In genomic region chr18:74060511-74061028, GRCh38 we compare ENCODE assay signal across 23 cellular contexts.
A peak's percentile ranks its signal among the peaks of the same experiment; 100 is the strongest.
DNase-seq lines count a peak whose midpoint lies in the region; ATAC-seq, FAIRE-seq and TF ChIP-seq lines count a peak whose summit lies in the region.
"Had no signal": no experiment of that assay in that cellular context is flagged by ENCODE, and none has a peak within 500 bp of the region (broad histone marks: within the 10 kb centered on the region; RNA-seq: fewer than 3 reads in every experiment).

No MANE protein-coding gene starts in this region.

- H3K9me3 ChIP-seq in OCI-LY1 (ENCODE audit: low read length) = no peaks in the 10 kb centered on the region
- H3K9me3 ChIP-seq in H1 (ENCODE audit: insufficient read depth in 2 of 2, low read depth in 1 of 2, low read length in 1 of 2) = no peaks in the 10 kb centered on the region
- H3K9me3 ChIP-seq: A549, Peyer's patch, SJCRH30 had no signal

- no peak overlapping the region for H3K4me3 Mint-ChIP-seq in stimulated activated naive CD8-positive, alpha-beta T cell treated with anti-CD3 and anti-CD28 coated beads, Interleukin-15, Interleukin-2, amounts not matched to agents 100 ng/mL and 50 ng/mL, for 24 hours
- no peak overlapping the region for H3K4me3 Mint-ChIP-seq in stimulated activated naive CD8-positive, alpha-beta T cell treated with anti-CD3 and anti-CD28 coated beads, Interleukin-15, amount 100 ng/mL, for 72 hours
- H3K4me3 Mint-ChIP-seq in activated naive CD4-positive, alpha-beta T cell treated with anti-CD3 and anti-CD28 coated beads for 36 hours = no peak overlapping the region
- H3K4me3 Mint-ChIP-seq: CD4-positive, alpha-beta T cell; T-cell had no signal

- intact Hi-C loops in activated naive CD4-positive, alpha-beta T cell treated with anti-CD3 and anti-CD28 coated beads for 36 hours (cut with micrococcal nuclease) = loop anchor here (5.0 to 10.0 kb wide), 3 partner anchors 537 to 1144 kb away; partner anchors contain the start of genes PTGR3 and ZNF407

- H3K4me3 ChIP-seq in OCI-LY1 (ENCODE audit: low read depth, low read length, poor library complexity, severe bottlenecking) (no peak overlapping the region), H1 (ENCODE audit: extremely low read depth in 1 of 4, insufficient read depth in 2 of 4, low read depth in 3 of 4, low read length in 4 of 4) (no peak overlapping the region)
- H3K4me3 ChIP-seq: A549, Peyer's patch, SJCRH30 had no signal

- H2BK15ac ChIP-seq in H1 (ENCODE audit: low read length) = no peak overlapping the region

- H3K27ac Mint-ChIP-seq in stimulated activated naive CD8-positive, alpha-beta T cell treated with anti-CD3 and anti-CD28 coated beads, Interleukin-15, Interleukin-2, amounts not matched to agents 100 ng/mL and 50 ng/mL, for 24 hours = peak overlapping the region; percentile 18
- H3K27ac Mint-ChIP-seq in stimulated activated naive CD8-positive, alpha-beta T cell treated with anti-CD3 and anti-CD28 coated beads, Interleukin-15, amount 100 ng/mL, for 72 hours = peak overlapping the region in 1 of 2 donors; percentile 45
- no peak overlapping the region for H3K27ac Mint-ChIP-seq in activated naive CD4-positive, alpha-beta T cell treated with anti-CD3 and anti-CD28 coated beads for 36 hours
- H3K27ac Mint-ChIP-seq: CD4-positive, alpha-beta T cell; T-cell had no signal

- H2BK120ac ChIP-seq in H1 (replicated peaks; ENCODE audit: low read depth, low read length) = no peak overlapping the region

- TF ChIP-seq CTCF in OCI-LY1 (IDR thresholded peaks at IDR 0.05; ENCODE audit: low read length) (no peak), H1 (IDR thresholded peaks at IDR 0.05; ENCODE audit: control extremely low read depth in 1 of 3, insufficient read depth in 1 of 3, low read depth in 1 of 3, low read length in 3 of 3) (no peak)

- H2AK5ac ChIP-seq in H1 (ENCODE audit: low read depth, low read length) = no peak overlapping the region

- CTCF ChIA-PET in H1 (lab: Charles Lee; ENCODE audit: partially characterized antibody) = interaction anchor here (1.1 to 1.3 kb wide), 4 partner anchors 11 to 92 kb away, joined by 3 to 5 read pairs (median 4); no protein-coding TSS in a partner anchor
- CTCF ChIA-PET in activated naive CD4-positive, alpha-beta T cell treated with anti-CD3 and anti-CD28 coated beads for 36 hours (lab: Charles Lee) = interaction anchor here (1.7 to 6.7 kb wide), 2 partner anchors 22 to 24 kb away, joined by 5 to 54 read pairs; no protein-coding TSS in a partner anchor

- H3K9me3 Mint-ChIP-seq in stimulated activated naive CD8-positive, alpha-beta T cell treated with anti-CD3 and anti-CD28 coated beads, Interleukin-15, Interleukin-2, amounts not matched to agents 100 ng/mL and 50 ng/mL, for 24 hours = no peaks in the 10 kb centered on the region
- H3K9me3 Mint-ChIP-seq in stimulated activated naive CD8-positive, alpha-beta T cell treated with anti-CD3 and anti-CD28 coated beads, Interleukin-15, amount 100 ng/mL, for 72 hours = peaks cover 11 to 20% of the 10 kb centered on the region in 2 donors
- peaks cover 8% of the 10 kb centered on the region for H3K9me3 Mint-ChIP-seq in activated naive CD4-positive, alpha-beta T cell treated with anti-CD3 and anti-CD28 coated beads for 36 hours

- H2BK5ac ChIP-seq in H1 (ENCODE audit: low read depth, low read length) = no peak overlapping the region

- no peaks in the 10 kb centered on the region for H3K9me2 ChIP-seq in OCI-LY1 (ENCODE audit: low read depth, low read length)

- H3F3A ChIP-seq in OCI-LY1 (ENCODE audit: insufficient read depth, low read length) = no peaks in the 10 kb centered on the region

- peak; percentile 39 for FAIRE-seq in H1 (lab: Jason Lieb, UNC)
- FAIRE-seq: A549, G401.6, GM18507, GM19239, H54 had no signal

- DNase-seq in stimulated activated naive CD8-positive, alpha-beta T cell treated with anti-CD3 and anti-CD28 coated beads, Interleukin-15, amount 100 ng/mL, for 72 hours = no peak
- DNase-seq in H1 (ENCODE audit: low read depth in 1 of 2, low spot score in 2 of 2) = no peak
- no peak for DNase-seq in C1 segment of cervical spinal cord (lab: John Stamatoyannopoulos, UW)
- DNase-seq in stimulated activated CD4-positive, alpha-beta T cell treated with anti-CD3 and anti-CD28 coated beads, Interleukin-4, amount 100 ng/mL, for 24 hours = no peak
- DNase-seq in NCI-H146 treated with DMSO at 0.1 percent for 48 hours (lab: John Stamatoyannopoulos, UW; ENCODE audit: unreplicated experiment) = no peak
- no peak for DNase-seq in activated naive CD4-positive, alpha-beta T cell treated with anti-CD3 and anti-CD28 coated beads for 36 hours
- DNase-seq: CD4-positive, alpha-beta T cell; COR-L47; IMR-90; MV-4-11; NCI-H1694 treated with DMSO at 0.1 percent for 48 hours; NCI-H2081 treated with DMSO at 0.1 percent for 48 hours; NCI-H510A; Peyer's patch; SJCRH30; T-cell had no signal

- H3K27me3 ChIP-seq in OCI-LY1 (ENCODE audit: insufficient read depth, low read length) (no peaks in the 10 kb centered on the region), H1 (replicated peaks in 1 of 4; ENCODE audit: control insufficient read depth in 3 of 4, extremely low read depth in 1 of 4, insufficient read depth in 3 of 4, low read length in 3 of 4) (no peaks in the 10 kb centered on the region)
- H3K27me3 ChIP-seq: Peyer's patch, SJCRH30 had no signal

- no peak overlapping the region for H3K4ac ChIP-seq in H1 (replicated peaks; ENCODE audit: insufficient read length, low read depth, low read length)

- peaks cover 37% of the 10 kb centered on the region for H3K4me1 Mint-ChIP-seq in stimulated activated naive CD8-positive, alpha-beta T cell treated with anti-CD3 and anti-CD28 coated beads, Interleukin-15, Interleukin-2, amounts not matched to agents 100 ng/mL and 50 ng/mL, for 24 hours (ENCODE audit: low read depth)
- H3K4me1 Mint-ChIP-seq in stimulated activated naive CD8-positive, alpha-beta T cell treated with anti-CD3 and anti-CD28 coated beads, Interleukin-15, amount 100 ng/mL, for 72 hours = peaks cover 48% of the 10 kb centered on the region
- peaks cover 36% of the 10 kb centered on the region for H3K4me1 Mint-ChIP-seq in activated naive CD4-positive, alpha-beta T cell treated with anti-CD3 and anti-CD28 coated beads for 36 hours (ENCODE audit: low read depth)

- no peaks in the 10 kb centered on the region for H3K23me2 ChIP-seq in H1 (ENCODE audit: low read depth, low read length)

- no peak for TF ChIP-seq POLR2A in H1 (IDR thresholded peaks at IDR 0.05; ENCODE audit: control extremely low read depth in 1 of 2, low read depth in 2 of 2, low read length in 2 of 2)

- no peak overlapping the region for H4K5ac ChIP-seq in H1 (ENCODE audit: insufficient read length, low read depth, low read length)

- peak overlapping the region; percentile 64 for H3K27ac ChIP-seq in OCI-LY1 (ENCODE audit: low read depth, low read length, poor library complexity, severe bottlenecking)
- H3K27ac ChIP-seq in H1 (ENCODE audit: low read depth, low read length) = no peak overlapping the region
- H3K27ac ChIP-seq: A549, Peyer's patch, SJCRH30 had no signal

- no peak overlapping the region for H3K9ac ChIP-seq in OCI-LY1 (ENCODE audit: low read length)
- H3K9ac ChIP-seq in H1 (replicated peaks in 1 of 4; ENCODE audit: extremely low read depth in 1 of 4, low read depth in 3 of 4, low read length in 3 of 4) = no peak overlapping the region

- no peaks in the 10 kb centered on the region for H3K36me3 Mint-ChIP-seq in stimulated activated naive CD8-positive, alpha-beta T cell treated with anti-CD3 and anti-CD28 coated beads, Interleukin-15, Interleukin-2, amounts not matched to agents 100 ng/mL and 50 ng/mL, for 24 hours (ENCODE audit: low read depth)
- peaks cover 8% of the 10 kb centered on the region for H3K36me3 Mint-ChIP-seq in activated naive CD4-positive, alpha-beta T cell treated with anti-CD3 and anti-CD28 coated beads for 36 hours (ENCODE audit: low read depth)
- H3K36me3 Mint-ChIP-seq: T-cell had no signal

- no peak overlapping the region for H4K91ac ChIP-seq in H1 (replicated peaks; ENCODE audit: insufficient read length, low read length)

- no peaks in the 10 kb centered on the region for H4K20me1 ChIP-seq in OCI-LY1 (ENCODE audit: insufficient read depth, low read length)
- H4K20me1 ChIP-seq in H1 (replicated peaks in 1 of 2; ENCODE audit: control insufficient read depth in 1 of 2, insufficient read depth in 2 of 2, low read length in 2 of 2) = no peaks in the 10 kb centered on the region

- H2AFZ ChIP-seq in OCI-LY1 (ENCODE audit: low read length) = no peak overlapping the region
- peak overlapping the region; percentile 64; the same call in 1 of the 2 replicates for H2AFZ ChIP-seq in H1 (ENCODE audit: low read length)

- 72% methylated on average over 3 of the region's 3 CpGs; no CpG with 5 or more reads in 1 of the 2 experiments for WGBS in H1 (ENCODE audit: extremely low coverage in 1 of 2, insufficient coverage in 1 of 2, insufficient read length in 1 of 2, insufficient replicate concordance in 2 of 2, low coverage in 1 of 2, low lambda C conversion rate in 2 of 2, missing lambda C conversion rate in 1 of 2), 2 experiments

- H4K8ac ChIP-seq in H1 (ENCODE audit: extremely low read depth, insufficient read depth, low read length) = no peak overlapping the region

- H2BK20ac ChIP-seq in H1 (ENCODE audit: low read length) = no peak overlapping the region

- no peak overlapping the region for H3K23ac ChIP-seq in H1 (ENCODE audit: insufficient read length)

- POLR2A ChIA-PET in H1 (lab: Charles Lee; ENCODE audit: partially characterized antibody) = no interaction called here

- no peaks in the 10 kb centered on the region for H3K27me3 Mint-ChIP-seq in stimulated activated naive CD8-positive, alpha-beta T cell treated with anti-CD3 and anti-CD28 coated beads, Interleukin-15, Interleukin-2, amounts not matched to agents 100 ng/mL and 50 ng/mL, for 24 hours
- no peaks in the 10 kb centered on the region for H3K27me3 Mint-ChIP-seq in stimulated activated naive CD8-positive, alpha-beta T cell treated with anti-CD3 and anti-CD28 coated beads, Interleukin-15, amount 100 ng/mL, for 72 hours
- H3K27me3 Mint-ChIP-seq in activated naive CD4-positive, alpha-beta T cell treated with anti-CD3 and anti-CD28 coated beads for 36 hours (ENCODE audit: low read depth) = no peaks in the 10 kb centered on the region
- H3K27me3 Mint-ChIP-seq: CD4-positive, alpha-beta T cell had no signal

- TF ChIP-seq EP300 in H1 (IDR thresholded peaks at IDR 0.05; ENCODE audit: borderline replicate concordance in 1 of 2, low read depth in 2 of 2, low read length in 2 of 2) = no peak

- no peak overlapping the region for H3K14ac ChIP-seq in H1 (ENCODE audit: insufficient read length)

- TF ChIP-seq RAD21 in H1 (IDR thresholded peaks at IDR 0.05 in 1 of 2, conservative IDR thresholded peaks at IDR 0.05 in 1 of 2; ENCODE audit: low read depth in 2 of 2, low read length in 2 of 2) = no peak

- H3K4me2 ChIP-seq in OCI-LY1 (ENCODE audit: low read length) (no peak overlapping the region), H1 (ENCODE audit: insufficient read depth in 1 of 2, low read depth in 2 of 2, low read length in 2 of 2) (no peak overlapping the region)
- H3K4me2 ChIP-seq: A549 had no signal

- H3K79me1 ChIP-seq in H1 (ENCODE audit: low read depth, low read length) = no peaks in the 10 kb centered on the region

- no peak overlapping the region for H3K18ac ChIP-seq in H1 (ENCODE audit: extremely low read depth, low read length)

- H3K36me3 ChIP-seq in OCI-LY1 (ENCODE audit: insufficient read depth, low read length) (no peaks in the 10 kb centered on the region), H1 (ENCODE audit: control insufficient read depth in 2 of 4, insufficient read depth in 4 of 4, low read length in 3 of 4) (no peaks in the 10 kb centered on the region)
- H3K36me3 ChIP-seq: Peyer's patch, SJCRH30 had no signal

- no peak overlapping the region for H3K56ac ChIP-seq in H1 (replicated peaks; ENCODE audit: insufficient read length, low read depth, low read length)

- no peak for ATAC-seq in stimulated activated naive CD8-positive, alpha-beta T cell treated with anti-CD3 and anti-CD28 coated beads, Interleukin-15, amount 100 ng/mL, for 72 hours
- ATAC-seq: A549, T-cell had no signal

- no peak overlapping the region for H2BK12ac ChIP-seq in H1 (ENCODE audit: low read depth, low read length)

- H3K79me2 ChIP-seq in OCI-LY1 (ENCODE audit: insufficient read depth, low read length) (no peaks in the 10 kb centered on the region), H1 (ENCODE audit: control insufficient read depth in 1 of 2, insufficient read depth in 2 of 2, low read length in 2 of 2) (no peaks in the 10 kb centered on the region)

- peaks cover 37% of the 10 kb centered on the region for H3K4me1 ChIP-seq in OCI-LY1 (ENCODE audit: insufficient read depth, low read length, severe bottlenecking)
- H3K4me1 ChIP-seq in H1 (replicated peaks in 1 of 4; ENCODE audit: control insufficient read depth in 3 of 4, insufficient read depth in 4 of 4, low read length in 3 of 4) = peaks cover 0 to 5% (median 0%) of the 10 kb centered on the region in 4 experiments; a peak in 1 of 7 replicates
- H3K4me1 ChIP-seq: A549, Peyer's patch, SJCRH30 had no signal
